Comparison of ENCODE assay signal across 9 cellular contexts in the genomic region with DNA sequence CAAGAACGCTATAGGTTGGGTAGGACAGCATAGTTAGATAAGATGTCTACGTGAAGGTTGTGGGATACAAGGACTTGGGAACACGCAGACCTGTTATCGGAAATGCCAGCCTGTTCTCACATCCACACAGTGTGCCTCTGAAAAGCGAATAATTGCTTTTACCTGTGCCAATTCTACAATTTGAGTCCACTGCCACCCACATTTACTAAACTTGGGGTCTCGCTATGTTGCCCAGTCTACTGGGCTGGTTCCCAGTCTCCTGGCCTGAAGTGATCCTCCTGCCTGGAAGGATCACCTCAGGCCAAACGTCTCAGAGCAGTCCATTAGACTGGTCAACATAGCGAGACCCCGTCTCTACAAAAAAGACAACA. TPM values are rescaled to one million over a fixed set of nuclear protein-coding genes. Genes with fewer than 3 reads are reported as not detected.
DNase-seq lines count a peak whose midpoint lies in the region; ATAC-seq, FAIRE-seq and TF ChIP-seq lines count a peak whose summit lies in the region.
"Had no signal": no experiment of that assay in that cellular context is flagged by ENCODE, and none has a peak within 500 bp of the region (broad histone marks: within the 10 kb centered on the region; RNA-seq: fewer than 3 reads in every experiment).

No MANE protein-coding gene starts in this region.

- DNase-seq in RWPE2 (ENCODE audit: low spot score) (no peak), erythroblast (lab: John Stamatoyannopoulos, UW) (no peak), pancreas (peak in 1 of 6 donors; percentile 21), KG1 (lab: John Stamatoyannopoulos, UW) (no peak), NCI-H1930 (lab: John Stamatoyannopoulos, UW) (no peak), AG08396 (ENCODE audit: low spot score) (no peak), NCI-H1105 treated with DMSO at 0.1 percent for 48 hours (lab: John Stamatoyannopoulos, UW) (no peak)

- no peaks in the 10 kb centered on the region for H4K20me1 ChIP-seq in DOHH2 (ENCODE audit: control insufficient read depth, insufficient read depth, low read depth, low read length)

- H3K27me3 ChIP-seq in DOHH2 (ENCODE audit: control insufficient read depth, low read length) (no peaks in the 10 kb centered on the region), RWPE2 (ENCODE audit: insufficient read depth, poor library complexity, severe bottlenecking) (no peaks in the 10 kb centered on the region), pancreas (no peaks in the 10 kb centered on the region)

- H3K4me2 ChIP-seq in DOHH2 (ENCODE audit: low read length): peak overlapping the region; percentile 79

- 43 to 46% methylated on average over 9 of the region's 9 CpGs for WGBS in pancreas, 2 donors

- peaks cover 29% of the 10 kb centered on the region for H3K36me3 ChIP-seq in DOHH2 (ENCODE audit: control insufficient read depth, low read length)
- peaks cover 25% of the 10 kb centered on the region for H3K36me3 ChIP-seq in RWPE2 (ENCODE audit: low read depth)
- no peaks in the 10 kb centered on the region for H3K36me3 ChIP-seq in pancreas

- peaks cover 5% of the 10 kb centered on the region; the same call in 1 of the 2 replicates for H3F3A ChIP-seq in DOHH2 (ENCODE audit: control insufficient read depth, insufficient read depth)

- TF ChIP-seq CTCF in DOHH2 (IDR thresholded peaks at IDR 0.05; ENCODE audit: low read depth, low read length, poor library complexity, severe bottlenecking) (no peak), RWPE2 (IDR thresholded peaks at IDR 0.05; ENCODE audit: poor library complexity, severe bottlenecking) (no peak), pancreas (IDR thresholded peaks at IDR 0.05) (no peak)

- no peaks in the 10 kb centered on the region for H3K9me2 ChIP-seq in DOHH2 (replicated peaks; ENCODE audit: control insufficient read depth, low read length)

- H3K9me3 ChIP-seq in DOHH2 (ENCODE audit: control insufficient read depth, insufficient read depth, low read length) (no peaks in the 10 kb centered on the region), RWPE2 (ENCODE audit: severe bottlenecking) (no peaks in the 10 kb centered on the region), pancreas (no peaks in the 10 kb centered on the region)

- H3K4me3 ChIP-seq in DOHH2 (ENCODE audit: low read length): peak overlapping the region; percentile 100
- H3K4me3 ChIP-seq in RWPE2 (ENCODE audit: severe bottlenecking): peak overlapping the region; percentile 83
- peak overlapping the region; percentile 82 to 86 (median 85) for H3K4me3 ChIP-seq in pancreas

- no peak for FAIRE-seq in pancreas (lab: Jason Lieb, UNC)
- FAIRE-seq: colon had no signal

- peaks cover 17% of the 10 kb centered on the region for H3K4me1 ChIP-seq in DOHH2 (ENCODE audit: control insufficient read depth, low read length)
- peaks cover 7% of the 10 kb centered on the region for H3K4me1 ChIP-seq in RWPE2 (ENCODE audit: insufficient read depth, poor library complexity, severe bottlenecking)
- H3K4me1 ChIP-seq in pancreas: peaks cover 0 to 16% (median 0%) of the 10 kb centered on the region in 3 donors

- TF ChIP-seq POLR2A in erythroblast (IDR thresholded peaks at IDR 0.05; ENCODE audit: low read length): peak; percentile 68

- ATAC-seq in RWPE2 (ENCODE audit: low read depth) (peak; percentile 8; the same call in 1 of the 3 replicates), pancreas (no peak)

- intact Hi-C loops in pancreas (cut with DNase I): no loop called here

- peaks cover 51% of the 10 kb centered on the region for H3K79me2 ChIP-seq in DOHH2 (ENCODE audit: control insufficient read depth, low read length)

- peak overlapping the region; percentile 89 for H3K27ac ChIP-seq in DOHH2 (ENCODE audit: low read depth, low read length)
- H3K27ac ChIP-seq in RWPE2 (ENCODE audit: poor library complexity, severe bottlenecking): peak overlapping the region; percentile 89
- H3K27ac ChIP-seq in pancreas: peak overlapping the region; percentile 98 to 99 (median 99)

RNA-seq across cellular contexts. Expression of a gene that starts 0.8 kb away (rescaled TPM):
- total RNA-seq in pancreas: 10 to 100 TPM in 3 of 6 donors, 1 to 10 TPM in 3; 6.8 to 11.7 (median 9.1) TPM
- 1 to 10 TPM; 4.7 to 5.5 TPM for polyA plus RNA-seq in pancreas
